ENCODE assay signal across 11 cellular contexts in the genomic region with DNA sequence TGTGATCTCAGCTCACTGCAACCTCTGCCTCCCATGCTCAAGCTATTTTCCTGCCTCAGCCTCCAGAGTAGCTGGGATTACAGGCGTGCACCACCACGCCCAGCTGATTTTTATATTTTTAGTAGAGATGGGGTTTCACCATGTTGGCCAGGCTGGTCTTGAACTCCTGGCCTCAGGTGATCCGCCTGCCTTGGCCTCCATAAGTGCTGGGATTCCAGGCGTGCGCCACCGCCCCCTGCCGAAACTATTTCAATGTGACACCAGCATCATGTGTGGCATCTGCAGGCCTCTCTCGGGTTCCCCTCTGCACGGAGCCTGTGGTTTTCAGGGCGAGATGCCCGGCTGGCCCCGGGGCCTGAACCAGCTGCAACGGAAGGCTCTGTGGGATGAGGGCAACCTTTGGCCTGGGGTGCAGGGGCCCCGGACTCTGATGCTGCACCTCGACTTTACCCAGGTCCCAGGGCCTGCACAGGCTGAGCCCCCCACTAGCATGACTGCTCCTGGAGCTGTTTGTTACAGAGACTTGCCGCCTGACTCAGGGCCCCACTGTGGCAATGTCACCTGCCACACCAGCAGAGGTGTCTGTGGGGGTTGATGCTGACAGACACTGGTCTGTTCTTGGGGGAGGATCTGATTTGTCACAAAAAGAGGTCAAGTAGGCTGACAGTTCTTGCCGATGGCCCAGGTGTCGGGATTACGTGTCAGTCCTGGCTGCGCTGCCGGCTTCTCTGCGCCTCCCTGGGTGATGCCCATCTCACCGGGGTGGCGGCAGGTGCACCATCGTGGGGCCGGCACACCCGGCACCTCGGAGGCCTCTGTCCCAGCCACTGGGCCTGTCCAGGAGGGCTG. TPM values are rescaled to one million over a fixed set of nuclear protein-coding genes. Genes with fewer than 3 reads are reported as not detected.
A peak's percentile ranks its signal among the peaks of the same experiment; 100 is the strongest.
DNase-seq lines count a peak whose midpoint lies in the region; ATAC-seq and TF ChIP-seq lines count a peak whose summit lies in the region.
"Had no signal": no experiment of that assay in that cellular context is flagged by ENCODE, and none has a peak within 500 bp of the region (broad histone marks: within the 10 kb centered on the region; RNA-seq: fewer than 3 reads in every experiment).

No MANE protein-coding gene starts in this region.

- intact Hi-C loops in mucosa of descending colon (cut with DNase I, micrococcal nuclease) (loop anchor here in 1 of 2 donors (10.0 kb wide), 1 partner anchor 64 kb away; a partner anchor contains a TSS), posterior vena cava (cut with DNase I) (loop anchor here (5.0 to 10.0 kb wide), 4 partner anchors 62 to 434 kb away; no protein-coding TSS in a partner anchor)

- H3K27ac Mint-ChIP-seq in H9, result peak overlapping the region in 1 of 3 experiments; percentile 55; a peak in 1 of 7 replicates
- no peak overlapping the region for H3K27ac Mint-ChIP-seq in T-helper 2 cell treated with Interferon-gamma antibody and Interleukin-4, amounts not matched to agents 5 μg/mL and 100 μg/mL, for 36 hours

- H3K36me3 Mint-ChIP-seq in H9 (ENCODE audit: insufficient read depth in 1 of 3, low read depth in 3 of 3), result no peaks in the 10 kb centered on the region
- H3K36me3 Mint-ChIP-seq in T-helper 2 cell treated with Interferon-gamma antibody and Interleukin-4, amounts not matched to agents 5 μg/mL and 100 μg/mL, for 36 hours (ENCODE audit: low read depth), result no peaks in the 10 kb centered on the region

- H2BK12ac ChIP-seq in H9 (ENCODE audit: insufficient read length, low read depth, low read length), result no peak overlapping the region

- no peak overlapping the region for H2BK15ac ChIP-seq in H9 (ENCODE audit: low read depth, low read length)

- H3K23me2 ChIP-seq in H9 (ENCODE audit: insufficient read length, low read depth, low read length, poor library complexity, severe bottlenecking), result no peaks in the 10 kb centered on the region

- no peaks in the 10 kb centered on the region for H3K79me2 ChIP-seq in H9 (ENCODE audit: insufficient read depth, low read length)

- no peak overlapping the region for H4K8ac ChIP-seq in H9 (replicated peaks; ENCODE audit: insufficient read length, low read depth, low read length)

- peaks cover 21 to 83% (median 79%) of the 10 kb centered on the region in 10 experiments for H3K4me1 ChIP-seq in BLaER1 treated with 17β-estradiol and CSF1 and Interleukin-3, amounts not matched to agents 10 nM and 100 nM
- H3K4me1 ChIP-seq in H9 (ENCODE audit: insufficient read depth, low read length) (no peaks in the 10 kb centered on the region), mucosa of descending colon (ENCODE audit: low read depth) (peaks cover 4% of the 10 kb centered on the region)
- H3K4me1 ChIP-seq: prostate gland had no signal

- WGBS in H9 (ENCODE audit: extremely low coverage, insufficient read length, low lambda C conversion rate), result no CpG with 5 or more reads among the region's 28 CpGs

- H3K18ac ChIP-seq in H9 (ENCODE audit: insufficient read length, low read depth, low read length), result no peak overlapping the region

- no peaks in the 10 kb centered on the region for H3K9me3 Mint-ChIP-seq in H9
- no peaks in the 10 kb centered on the region for H3K9me3 Mint-ChIP-seq in T-helper 2 cell treated with Interferon-gamma antibody and Interleukin-4, amounts not matched to agents 5 μg/mL and 100 μg/mL, for 36 hours

- H3K4ac ChIP-seq in H9 (ENCODE audit: low read depth, low read length), result no peak overlapping the region

- no peak for DNase-seq in H9
- DNase-seq in T-helper 2 cell treated with Interferon-gamma antibody and Interleukin-4, amounts not matched to agents 5 μg/mL and 100 μg/mL, for 36 hours (ENCODE audit: low spot score), result peak; percentile 44
- DNase-seq in mucosa of descending colon, result peak in 1 of 3 donors; percentile 61
- DNase-seq in NK-92 (lab: John Stamatoyannopoulos, UW; ENCODE audit: unreplicated experiment), result no peak
- no peak for DNase-seq in posterior vena cava (ENCODE audit: low spot score)
- no peak for DNase-seq in anterior cingulate cortex (lab: John Stamatoyannopoulos, UW)
- DNase-seq: NCI-H1105 treated with DMSO at 0.1 percent for 48 hours had no signal

- no peak overlapping the region for H2AK5ac ChIP-seq in H9 (ENCODE audit: insufficient read length, low read length)

- no peak overlapping the region for H3K23ac ChIP-seq in H9 (ENCODE audit: insufficient read length, low read depth, low read length)

- H4K20me1 ChIP-seq in BLaER1 treated with 17β-estradiol and CSF1 and Interleukin-3, amounts not matched to agents 10 nM and 100 nM, result peaks cover 0 to 33% (median 11%) of the 10 kb centered on the region in 11 experiments; a peak in 10 of 22 replicates
- no peaks in the 10 kb centered on the region for H4K20me1 ChIP-seq in H9 (ENCODE audit: control insufficient read depth, insufficient read depth, insufficient read length)

- H2BK20ac ChIP-seq in H9 (ENCODE audit: low read depth, low read length, poor library complexity, severe bottlenecking), result no peak overlapping the region

- H2BK120ac ChIP-seq in H9 (ENCODE audit: low read depth, low read length, poor library complexity, severe bottlenecking), result no peak overlapping the region

- H3T11ph ChIP-seq in H9 (ENCODE audit: low read length), result no peak overlapping the region

- H2BK5ac ChIP-seq in H9 (ENCODE audit: insufficient read length, low read length), result no peak overlapping the region

- H3K4me1 Mint-ChIP-seq in H9, result peaks cover 4 to 10% of the 10 kb centered on the region in 2 experiments; a peak in 3 of 4 replicates
- peaks cover 7% of the 10 kb centered on the region for H3K4me1 Mint-ChIP-seq in T-helper 2 cell treated with Interferon-gamma antibody and Interleukin-4, amounts not matched to agents 5 μg/mL and 100 μg/mL, for 36 hours (ENCODE audit: low read depth)

- no peaks in the 10 kb centered on the region for H3K79me1 ChIP-seq in H9 (ENCODE audit: insufficient read depth, low read depth, low read length, poor library complexity, severe bottlenecking)

- H3K27ac ChIP-seq in BLaER1 treated with 17β-estradiol and CSF1 and Interleukin-3, amounts not matched to agents 10 nM and 100 nM, result peak overlapping the region in 9 of 11 experiments; percentile 11 to 86 (median 71); a peak in 17 of 22 replicates
- no peak overlapping the region for H3K27ac ChIP-seq in H9 (ENCODE audit: insufficient read length, low read depth, low read length)
- H3K27ac ChIP-seq: coronary artery, prostate gland had no signal

- TF ChIP-seq CTCF in H9 (conservative IDR thresholded peaks at IDR 0.05), result peak; percentile 32; the same call in 2 of the 3 replicates
- TF ChIP-seq CTCF in mucosa of descending colon (IDR thresholded peaks at IDR 0.05), result no peak

- H3K56ac ChIP-seq in H9 (ENCODE audit: insufficient read length, low read depth, low read length), result no peak overlapping the region

- peak overlapping the region in 1 of 10 experiments; percentile 9; a peak in 1 of 20 replicates for H3K4me3 ChIP-seq in BLaER1 treated with 17β-estradiol and CSF1 and Interleukin-3, amounts not matched to agents 10 nM and 100 nM
- H3K4me3 ChIP-seq in mucosa of descending colon, result no peak overlapping the region
- H3K4me3 ChIP-seq: coronary artery, prostate gland had no signal

- peaks cover 0 to 15% (median 0%) of the 10 kb centered on the region in 11 experiments; a peak in 4 of 22 replicates for H3K27me3 ChIP-seq in BLaER1 treated with 17β-estradiol and CSF1 and Interleukin-3, amounts not matched to agents 10 nM and 100 nM
- H3K27me3 ChIP-seq in H9 (ENCODE audit: insufficient read depth, low read length), result no peaks in the 10 kb centered on the region

- no peaks in the 10 kb centered on the region for H3K36me3 ChIP-seq in BLaER1 treated with 17β-estradiol and CSF1 and Interleukin-3, amounts not matched to agents 10 nM and 100 nM
- H3K36me3 ChIP-seq in mucosa of descending colon (ENCODE audit: low read depth), result no peaks in the 10 kb centered on the region
- H3K36me3 ChIP-seq: prostate gland had no signal

- H3K4me3 Mint-ChIP-seq in H9, result no peak overlapping the region
- no peak overlapping the region for H3K4me3 Mint-ChIP-seq in T-helper 2 cell treated with Interferon-gamma antibody and Interleukin-4, amounts not matched to agents 5 μg/mL and 100 μg/mL, for 36 hours

- H4K91ac ChIP-seq in H9 (ENCODE audit: insufficient read length, low read depth, low read length), result no peak overlapping the region

- peak; percentile 6 for ATAC-seq in mucosa of descending colon
- no peak for ATAC-seq in HG02571 (IDR thresholded peaks at IDR 0.05; ENCODE audit: unreplicated experiment)

- H3K27me3 Mint-ChIP-seq in H9 (ENCODE audit: low read depth), result peaks cover 11% of the 10 kb centered on the region
- peaks cover 17% of the 10 kb centered on the region for H3K27me3 Mint-ChIP-seq in T-helper 2 cell treated with Interferon-gamma antibody and Interleukin-4, amounts not matched to agents 5 μg/mL and 100 μg/mL, for 36 hours (ENCODE audit: low read depth)

- H4K5ac ChIP-seq in H9 (ENCODE audit: insufficient read length, low read depth, low read length), result no peak overlapping the region

- no peaks in the 10 kb centered on the region for H3K9me3 ChIP-seq in BLaER1 treated with 17β-estradiol and CSF1 and Interleukin-3, amounts not matched to agents 10 nM and 100 nM (replicated peaks in 1 of 11)
- H3K9me3 ChIP-seq in H9 (ENCODE audit: control insufficient read depth, low read depth, low read length) (no peaks in the 10 kb centered on the region), mucosa of descending colon (no peaks in the 10 kb centered on the region)
- H3K9me3 ChIP-seq: prostate gland had no signal

- no peak overlapping the region for H2AFZ ChIP-seq in H9 (ENCODE audit: low read length)

- H3K9ac ChIP-seq in BLaER1 treated with 17β-estradiol and CSF1 and Interleukin-3, amounts not matched to agents 10 nM and 100 nM, result peak overlapping the region in 9 of 11 experiments; percentile 5 to 77 (median 59); a peak in 15 of 22 replicates
- no peak overlapping the region for H3K9ac ChIP-seq in H9 (ENCODE audit: extremely low read depth, insufficient read length, low read length)

- no peak overlapping the region for H3K14ac ChIP-seq in H9 (ENCODE audit: insufficient read depth, low read length)

- peak overlapping the region in 10 of 11 experiments; percentile 60 to 92 (median 87); a peak in 19 of 22 replicates for H3K4me2 ChIP-seq in BLaER1 treated with 17β-estradiol and CSF1 and Interleukin-3, amounts not matched to agents 10 nM and 100 nM
- no peak overlapping the region for H3K4me2 ChIP-seq in H9 (ENCODE audit: insufficient read depth, insufficient read length, low read length)

RNA-seq across cellular contexts. Expression of a gene that starts 8.6 kb away (rescaled TPM):
- 1.4 and 1.5 TPM in 2 replicates for total RNA-seq in H9 (2021)
- not detected for total RNA-seq in mucosa of descending colon
- not detected for total RNA-seq in posterior vena cava

RNA-seq across cellular contexts. Expression of a gene that starts 16.8 kb away (rescaled TPM):
- 0.28 and 0.70 TPM in 2 replicates for total RNA-seq in H9 (2021)
- 100 to 1,000 TPM; 127 to 268 (median 213) TPM for total RNA-seq in mucosa of descending colon
- total RNA-seq in posterior vena cava, result 10 to 100 TPM; 10.3 to 14.5 TPM

RNA-seq across cellular contexts. Expression of a gene that starts 21.2 kb away (rescaled TPM):
- total RNA-seq in H9 (2021) (0.75 and 0.94 TPM in 2 replicates), mucosa of descending colon (not detected), posterior vena cava (not detected)
- total RNA-seq: prostate gland had no signal

RNA-seq across cellular contexts. Expression of a gene that starts 33.0 kb away (rescaled TPM):
- total RNA-seq in H9 (2021), result 0.22 and 0.35 TPM in 2 replicates
- 10 to 100 TPM in 2 of 3 donors, 1 to 10 TPM in 1; 10.0 to 12.8 (median 12.3) TPM for total RNA-seq in mucosa of descending colon
- 1 to 10 TPM; 1.9 to 3.0 TPM for total RNA-seq in posterior vena cava
